25 cellular contexts compared by ENCODE assay signal in the genomic region with DNA sequence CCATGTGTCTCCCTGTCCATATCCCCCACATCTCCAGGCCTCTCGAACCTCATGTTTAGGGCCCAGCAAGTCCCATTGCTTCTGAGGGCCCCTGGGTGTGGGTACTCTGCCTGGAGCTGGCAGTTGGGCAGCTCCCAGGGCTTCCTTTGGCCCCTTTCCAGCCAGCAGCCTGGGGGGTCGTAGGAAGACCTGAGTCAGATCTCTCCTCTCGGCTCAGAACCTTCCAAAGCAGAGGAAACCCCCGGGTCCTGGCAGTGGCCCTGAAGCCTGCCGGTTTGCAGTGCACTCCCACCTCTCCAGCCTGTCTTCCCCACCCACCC. TPM values are rescaled to one million over a fixed set of nuclear protein-coding genes. Genes with fewer than 3 reads are reported as not detected.
DNase-seq lines count a peak whose midpoint lies in the region; ATAC-seq and TF ChIP-seq lines count a peak whose summit lies in the region.
"Had no signal": no experiment of that assay in that cellular context is flagged by ENCODE, and none has a peak within 500 bp of the region (broad histone marks: within the 10 kb centered on the region; RNA-seq: fewer than 3 reads in every experiment).

No MANE protein-coding gene starts in this region.

- H3K9me3 Mint-ChIP-seq in MCF 10A (ENCODE audit: unreplicated experiment) = peaks cover 14% of the 10 kb centered on the region
- H3K9me3 Mint-ChIP-seq in GM23338 = peaks cover 1% of the 10 kb centered on the region; the same call in 2 of the 3 replicates

- H3K27ac Mint-ChIP-seq in MCF 10A (ENCODE audit: low read depth, unreplicated experiment) (no peak overlapping the region), GM23338 (no peak overlapping the region)
- H3K27ac Mint-ChIP-seq: activated T-cell treated with anti-CD3 and anti-CD28 coated beads, Interleukin-2, amount 50 U/mL, for 24 hours; CD4-positive, alpha-beta T cell; HFFc6; mesothelial cell of epicardium; stimulated activated naive B cell treated with anti-CD40 and anti-IgM and Interleukin-4, amounts not matched to agents 10 μg/mL and 1 μg/mL and 100 μg/mL, for 72 hours had no signal

- CTCF ChIA-PET in MCF 10A (lab: Yijun Ruan, JAX) = interaction anchor here (0.6 to 1.3 kb wide), 3 partner anchors 44 to 164 kb away, joined by 3 to 5 read pairs (median 3); no protein-coding TSS in a partner anchor

- no peak for TF ChIP-seq POLR2A in body of pancreas (IDR thresholded peaks at IDR 0.05)
- no peak for TF ChIP-seq POLR2A in ovary (IDR thresholded peaks at IDR 0.05)

- TF ChIP-seq CTCF in BE2C (IDR thresholded peaks at IDR 0.05; ENCODE audit: low read depth, low read length) (no peak), body of pancreas (IDR thresholded peaks at IDR 0.05) (no peak), ovary (IDR thresholded peaks at IDR 0.05) (no peak), MCF 10A (IDR thresholded peaks at IDR 0.05; ENCODE audit: unreplicated experiment) (no peak), GM23338 (conservative IDR thresholded peaks at IDR 0.05; ENCODE audit: low read depth in 2 of 2) (no peak)

- no peaks in the 10 kb centered on the region for H3K27me3 ChIP-seq in BE2C
- H3K27me3 ChIP-seq in body of pancreas = no peaks in the 10 kb centered on the region
- no peaks in the 10 kb centered on the region for H3K27me3 ChIP-seq in ovary
- H3K27me3 ChIP-seq in GM23338 (ENCODE audit: insufficient read depth) = no peaks in the 10 kb centered on the region

- no TSS peak for BruUV-seq in MCF 10A (replicated peaks; lab: Mats Ljungman, UMichigan)

- H3K27ac ChIP-seq in body of pancreas (no peak overlapping the region), ovary (no peak overlapping the region), GM23338 (ENCODE audit: low read depth) (no peak overlapping the region)
- H3K27ac ChIP-seq: SK-N-MC, skin epidermis, WERI-Rb-1 had no signal

- WGBS in body of pancreas, 2 donors = 54 to 80% methylated on average over 4 to 5 of the region's 5 CpGs
- WGBS in ovary, 3 donors = 27 to 30% (median 27%) methylated on average over 5 of the region's 5 CpGs

- no peaks in the 10 kb centered on the region for H3F3A ChIP-seq in GM23338 (replicated peaks; ENCODE audit: low read depth)

- H3K4me1 ChIP-seq in BE2C (peaks cover 49% of the 10 kb centered on the region), body of pancreas (peaks cover 31% of the 10 kb centered on the region), ovary (ENCODE audit: insufficient read depth) (peaks cover 19% of the 10 kb centered on the region), GM23338 (ENCODE audit: insufficient read depth) (peaks cover 7% of the 10 kb centered on the region; the same call in 1 of the 2 replicates)

- H3K36me3 Mint-ChIP-seq in MCF 10A (ENCODE audit: insufficient read depth, unreplicated experiment) (no peaks in the 10 kb centered on the region), GM23338 (ENCODE audit: low read depth) (no peaks in the 10 kb centered on the region; the same call in 2 of the 3 replicates)
- H3K36me3 Mint-ChIP-seq: mesothelial cell of epicardium had no signal

- H3K4me1 Mint-ChIP-seq in MCF 10A (ENCODE audit: insufficient read depth, unreplicated experiment) (no peaks in the 10 kb centered on the region), GM23338 (peaks cover 22% of the 10 kb centered on the region)
- H3K4me1 Mint-ChIP-seq: mesothelial cell of epicardium; stimulated activated naive B cell treated with anti-CD40 and anti-IgM and Interleukin-4, amounts not matched to agents 10 μg/mL and 1 μg/mL and 100 μg/mL, for 72 hours had no signal

- intact Hi-C loops in body of pancreas (cut with DNase I) = no loop called here
- intact Hi-C loops in ovary (cut with DNase I) = loop anchor here in 1 of 4 donors (10.0 kb wide), 1 partner anchor 247 kb away; no protein-coding TSS in a partner anchor
- intact Hi-C loops in MCF 10A (cut with micrococcal nuclease) = no loop called here

- H3K9me3 ChIP-seq in BE2C (no peaks in the 10 kb centered on the region; the same call in 1 of the 2 replicates), body of pancreas (no peaks in the 10 kb centered on the region), ovary (no peaks in the 10 kb centered on the region)

- no peaks in the 10 kb centered on the region for H3K27me3 Mint-ChIP-seq in MCF 10A (ENCODE audit: insufficient read depth, unreplicated experiment)
- peaks cover 13% of the 10 kb centered on the region for H3K27me3 Mint-ChIP-seq in GM23338 (ENCODE audit: insufficient read depth, low read depth, poor library complexity)

- H3K4me2 ChIP-seq in GM23338 = no peak overlapping the region

- H3K36me3 ChIP-seq in BE2C (peaks cover 97% of the 10 kb centered on the region), body of pancreas (replicated peaks in 1 of 2; ENCODE audit: insufficient read depth in 1 of 2, low read depth in 2 of 2) (no peaks in the 10 kb centered on the region), ovary (no peaks in the 10 kb centered on the region), GM23338 (ENCODE audit: insufficient read depth) (no peaks in the 10 kb centered on the region)

- no peak overlapping the region for H3K4me3 ChIP-seq in BE2C (ENCODE audit: low read depth, low read length)
- H3K4me3 ChIP-seq in body of pancreas = no peak overlapping the region
- no peak overlapping the region for H3K4me3 ChIP-seq in ovary
- no peak overlapping the region for H3K4me3 ChIP-seq in GM23338
- H3K4me3 ChIP-seq: SK-N-MC, skin epidermis had no signal

- no peak overlapping the region for H2AFZ ChIP-seq in GM23338

- no peak overlapping the region for H3K4me3 Mint-ChIP-seq in MCF 10A (ENCODE audit: unreplicated experiment)
- H3K4me3 Mint-ChIP-seq in GM23338 = no peak overlapping the region
- H3K4me3 Mint-ChIP-seq: activated T-cell treated with anti-CD3 and anti-CD28 coated beads, Interleukin-2, amount 50 U/mL, for 24 hours; CD4-positive, alpha-beta T cell; HFFc6; mesothelial cell of epicardium; naive thymus-derived CD8-positive, alpha-beta T cell; stimulated activated naive B cell treated with anti-CD40 and anti-IgM and Interleukin-4, amounts not matched to agents 10 μg/mL and 1 μg/mL and 100 μg/mL, for 72 hours had no signal

- no peaks in the 10 kb centered on the region for H4K20me1 ChIP-seq in GM23338 (replicated peaks; ENCODE audit: insufficient read depth)

- POLR2A ChIA-PET in MCF 10A (lab: Yijun Ruan, JAX) = interaction anchor here (0.6 kb wide), 2 partner anchors 13 to 88 kb away, joined by 3 to 5 read pairs; no protein-coding TSS in a partner anchor

- H3K79me2 ChIP-seq in GM23338 (replicated peaks; ENCODE audit: insufficient read depth) = no peaks in the 10 kb centered on the region

- no peak for TF ChIP-seq EP300 in ovary (IDR thresholded peaks at IDR 0.05)

- H3K9me2 ChIP-seq in GM23338 (ENCODE audit: insufficient read depth) = no peaks in the 10 kb centered on the region

- DNase-seq in BE2C (peak; percentile 36), Daoy (ENCODE audit: low read depth) (peak; percentile 58), body of pancreas (peak in 3 of 4 donors; percentile 1 to 17 (median 11)), ovary (peak in 4 of 5 donors; percentile 19 to 45 (median 22)), MCF 10A (ENCODE audit: unreplicated experiment) (no peak), GM23338 (ENCODE audit: low spot score) (no peak), CD1c-positive myeloid dendritic cell (ENCODE audit: extremely low spot score) (no peak)
- DNase-seq: activated CD4-positive, alpha-beta T cell treated with anti-CD3 and anti-CD28 coated beads, Interleukin-2, amount 50 U/mL, for 4 hours; activated naive CD4-positive, alpha-beta T cell treated with anti-CD3 and anti-CD28 coated beads, Interleukin-2, amount 50 U/mL, for 16 hours; anterior cingulate cortex; caudate nucleus; DMS53; GF-D8; HFFc6; naive thymus-derived CD8-positive, alpha-beta T cell; NCI-H1105 treated with DMSO at 0.1 percent for 48 hours; NCI-H2107; stimulated activated naive B cell treated with anti-CD40 and anti-IgM and Interleukin-4, amounts not matched to agents 10 μg/mL and 1 μg/mL and 100 μg/mL, for 72 hours had no signal

- ATAC-seq in body of pancreas (no peak), GM19467 (IDR thresholded peaks at IDR 0.05; ENCODE audit: unreplicated experiment) (no peak), GM23338 (no peak)
- ATAC-seq: naive thymus-derived CD8-positive, alpha-beta T cell; stimulated activated naive B cell treated with anti-CD40 and anti-IgM and Interleukin-4, amounts not matched to agents 10 μg/mL and 1 μg/mL and 100 μg/mL, for 72 hours had no signal

TF ChIP-seq in GM23338, 12 proteins besides CTCF, POLR2A, EP300 and RAD21 (continues in another document):
- TF ChIP-seq JUNB (IDR thresholded peaks at IDR 0.05; ENCODE audit: unreplicated experiment) (no peak), EZH2phosphoT487 (IDR thresholded peaks at IDR 0.05; ENCODE audit: unreplicated experiment) (no peak), ZNF331 (CRISPR knock-in tag; IDR thresholded peaks at IDR 0.05; ENCODE audit: low read depth) (no peak)

RNA-seq across cellular contexts. Expression of gene FAM222A, which starts 48.0 kb away (rescaled TPM):
- 227 TPM for polyA plus RNA-seq in BE2C (2012; ENCODE audit: insufficient read depth, insufficient read length, low read depth)
- 1.0 and 2.4 TPM in 2 replicates for total RNA-seq in Daoy (2014; rRNA removed; shearing (Covaris generic))
- total RNA-seq in body of pancreas (10 to 100 TPM in 1 of 2 donors, 1 to 10 TPM in 1; 8.0 to 16.2 TPM), ovary (10 to 100 TPM in 5 of 7 donors, 1 to 10 TPM in 2; 7.2 to 28.4 (median 15.3) TPM), MCF 10A (2022) (0.19 and 0.29 TPM in 2 replicates)
- polyA plus RNA-seq in ovary (10 to 100 TPM in 1 of 2 donors, 1 to 10 TPM in 1; 4.8 to 11.5 TPM), GM23338 (2016; fragmentation: Nextera tagmentation; extraction: Ambion mirVana) (0.78 and 0.85 TPM in 2 replicates)
- 2.1 and 3.6 TPM in 2 replicates for total RNA-seq in GM23338 (2014; rRNA removed; shearing (Covaris generic))

Comparison
In these comparisons a context has a peak if more than half of its experiments do, and no peak if none do; other contexts are left out.
1. DNase-seq: peak in BE2C (single experiment), Daoy (single experiment), body of pancreas (3 of 4) and ovary (4 of 5); none in MCF 10A (single experiment), GM23338 (single experiment) and CD1c-positive myeloid dendritic cell (single experiment).